Comparison of ENCODE assay signal across 7 cellular contexts in the genomic region with DNA sequence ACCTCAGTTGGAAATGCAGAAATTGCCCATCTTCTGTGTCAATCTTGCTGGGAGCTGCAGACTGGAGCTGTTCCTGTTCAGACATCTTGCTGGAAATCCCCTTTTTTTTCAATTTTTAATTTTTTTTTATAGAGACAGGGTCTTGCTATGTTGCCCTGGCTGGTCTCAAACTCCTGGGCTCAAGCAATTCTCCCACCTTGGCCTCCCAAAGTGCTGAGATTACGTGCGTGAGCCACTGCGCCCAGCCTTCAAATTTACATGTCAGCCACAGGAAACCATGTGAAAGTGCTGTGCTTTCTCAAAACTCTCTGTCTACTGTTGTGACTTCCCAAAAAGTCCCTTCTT.
A peak's percentile ranks its signal among the peaks of the same experiment; 100 is the strongest.
DNase-seq lines count a peak whose midpoint lies in the region; TF ChIP-seq lines count a peak whose summit lies in the region.
"Not testable (repeated sequence)": the region's sequence is repeated elsewhere in the genome, so short reads cannot be mapped to it uniquely, and the experiment has no call there.

No MANE protein-coding gene starts in this region.

- intact Hi-C loops in Calu3 (cut with micrococcal nuclease; ENCODE audit: unreplicated experiment); PC-9 (cut with micrococcal nuclease; ENCODE audit: unreplicated experiment): not testable (repeated sequence)

- not testable (repeated sequence) for H3K27ac Mint-ChIP-seq in Calu3 (ENCODE audit: unreplicated experiment); endodermal cell; nephron progenitor cell; progenitor cell of endocrine pancreas

- not testable (repeated sequence) for DNase-seq in Calu3; PC-9; endodermal cell; nephron progenitor cell; progenitor cell of endocrine pancreas (ENCODE audit: low spot score, unreplicated experiment)

- H3K4me2 ChIP-seq in PC-9 = peak overlapping the region; percentile 66

- not testable (repeated sequence) for H3K79me2 ChIP-seq in PC-9 (ENCODE audit: low read depth)

- BruUV-seq in Calu3 (replicated peaks; lab: Mats Ljungman, UMichigan); PC-9 (replicated peaks; lab: Mats Ljungman, UMichigan): not testable (repeated sequence)

- 98 to 100% methylated on average over 3 of the region's 3 CpGs for WGBS in endodermal cell (ENCODE audit: insufficient coverage in 1 of 2, insufficient read length in 1 of 2), 2 experiments

- not testable (repeated sequence) for H3K36me3 ChIP-seq in HEK293 (ENCODE audit: control insufficient read depth in 2 of 2, insufficient read depth in 1 of 2, low read length in 2 of 2); PC-9 (ENCODE audit: low read depth); endodermal cell (ENCODE audit: control insufficient read depth, insufficient read depth, low read length)

- not testable (repeated sequence) for H3K4me3 ChIP-seq in HEK293 (ENCODE audit: low read depth, low read length); PC-9; endodermal cell (ENCODE audit: low read length)
- peak overlapping the region; percentile 10; the same call in 1 of the 2 replicates for H3K4me3 ChIP-seq in iPS-18c (ENCODE audit: insufficient read depth, low read depth, low read length)

- H3K36me3 Mint-ChIP-seq in Calu3 (ENCODE audit: insufficient read depth, unreplicated experiment); endodermal cell (ENCODE audit: low read depth); progenitor cell of endocrine pancreas (ENCODE audit: insufficient read depth): not testable (repeated sequence)
- H3K36me3 Mint-ChIP-seq in nephron progenitor cell (ENCODE audit: low read depth) = peaks cover 35% of the 10 kb centered on the region

- H3K9ac ChIP-seq in endodermal cell (ENCODE audit: extremely low read depth, low read length, poor library complexity, severe bottlenecking) = not testable (repeated sequence)

- H3K27ac ChIP-seq in HEK293 (ENCODE audit: extremely low read depth, low read depth, low read length); PC-9; endodermal cell (ENCODE audit: low read depth, low read length): not testable (repeated sequence)

- CTCF ChIA-PET in Calu3 (lab: Charles Lee) (interaction anchor here (1.0 kb wide), 1 partner anchor 32 kb away, joined by 3 read pairs; no protein-coding TSS in a partner anchor), HEK293 (lab: Yijun Ruan, JAX) (interaction anchor here (0.7 kb wide), 1 partner anchor 16 kb away, joined by 3 read pairs; no protein-coding TSS in a partner anchor)
- CTCF ChIA-PET in PC-9 (lab: Charles Lee) = not testable (repeated sequence)

- H3K9me3 ChIP-seq in HEK293 (ENCODE audit: control insufficient read depth, insufficient read depth, low read depth, low read length); PC-9 (ENCODE audit: insufficient read depth, low read depth); endodermal cell (ENCODE audit: control insufficient read depth, low read length); iPS-18c (ENCODE audit: control insufficient read depth, insufficient read depth, low read length): not testable (repeated sequence)

- peak overlapping the region; percentile 33 for H3K4me3 Mint-ChIP-seq in Calu3 (ENCODE audit: low read depth, unreplicated experiment)
- H3K4me3 Mint-ChIP-seq in endodermal cell = peak overlapping the region; percentile 52
- H3K4me3 Mint-ChIP-seq in nephron progenitor cell = peak overlapping the region; percentile 68
- H3K4me3 Mint-ChIP-seq in progenitor cell of endocrine pancreas (ENCODE audit: low read depth) = peak overlapping the region; percentile 56

- not testable (repeated sequence) for H3K9me2 ChIP-seq in PC-9 (ENCODE audit: insufficient read depth)

- not testable (repeated sequence) for H3F3A ChIP-seq in PC-9 (ENCODE audit: insufficient read depth, low read depth)

- not testable (repeated sequence) for H3K27me3 Mint-ChIP-seq in Calu3 (ENCODE audit: unreplicated experiment); nephron progenitor cell (ENCODE audit: low read depth, poor library complexity)
- H3K27me3 Mint-ChIP-seq in endodermal cell (ENCODE audit: insufficient read depth) (peaks cover 53% of the 10 kb centered on the region), progenitor cell of endocrine pancreas (peaks cover 12% of the 10 kb centered on the region)

- not testable (repeated sequence) for H3K4me1 Mint-ChIP-seq in Calu3 (ENCODE audit: low read depth, unreplicated experiment); endodermal cell; progenitor cell of endocrine pancreas (ENCODE audit: low read depth)
- H3K4me1 Mint-ChIP-seq in nephron progenitor cell = peaks cover 30% of the 10 kb centered on the region

- H2AFZ ChIP-seq in PC-9 = not testable (repeated sequence)

- POLR2A ChIA-PET in HEK293 (lab: Yijun Ruan, JAX) = not testable (repeated sequence)
- POLR2A ChIA-PET in PC-9 (lab: Charles Lee; ENCODE audit: unreplicated experiment) = interaction anchor here (0.7 kb wide), 1 partner anchor 78 kb away, joined by 5 read pairs; no protein-coding TSS in a partner anchor

- not testable (repeated sequence) for TF ChIP-seq CTCF in Calu3 (IDR thresholded peaks at IDR 0.05; ENCODE audit: unreplicated experiment); HEK293 (tag by site-specific recombination; IDR thresholded peaks at IDR 0.05); PC-9 (conservative IDR thresholded peaks at IDR 0.05); endodermal cell (conservative IDR thresholded peaks at IDR 0.05); nephron progenitor cell (IDR thresholded peaks at IDR 0.05); progenitor cell of endocrine pancreas (IDR thresholded peaks at IDR 0.05; ENCODE audit: unreplicated experiment)

- not testable (repeated sequence) for H3K9me3 Mint-ChIP-seq in Calu3 (ENCODE audit: low read depth, unreplicated experiment)
- peaks cover 14% of the 10 kb centered on the region for H3K9me3 Mint-ChIP-seq in endodermal cell
- H3K9me3 Mint-ChIP-seq in nephron progenitor cell = peaks cover 47% of the 10 kb centered on the region
- H3K9me3 Mint-ChIP-seq in progenitor cell of endocrine pancreas (ENCODE audit: low read depth) = peaks cover 12% of the 10 kb centered on the region

- H3K27me3 ChIP-seq in PC-9 (ENCODE audit: insufficient read depth, low read depth); endodermal cell (ENCODE audit: control insufficient read depth, insufficient read depth, low read length, poor library complexity, severe bottlenecking): not testable (repeated sequence)

- not testable (repeated sequence) for H4K20me1 ChIP-seq in PC-9 (ENCODE audit: insufficient read depth)

- not testable (repeated sequence) for H3K4me1 ChIP-seq in HEK293 (ENCODE audit: control insufficient read depth, insufficient read depth, low read length); PC-9 (replicated peaks; ENCODE audit: insufficient read depth); endodermal cell (ENCODE audit: control insufficient read depth, insufficient read depth, low read length)

TF ChIP-seq in HEK293, 187 proteins besides CTCF, POLR2A, EP300 and RAD21:
- peak; percentile 80 for TF ChIP-seq ZNF121 (tag by site-specific recombination; IDR thresholded peaks at IDR 0.05)
